ENCODE assay signal across 1 cellular context in the genomic region with DNA sequence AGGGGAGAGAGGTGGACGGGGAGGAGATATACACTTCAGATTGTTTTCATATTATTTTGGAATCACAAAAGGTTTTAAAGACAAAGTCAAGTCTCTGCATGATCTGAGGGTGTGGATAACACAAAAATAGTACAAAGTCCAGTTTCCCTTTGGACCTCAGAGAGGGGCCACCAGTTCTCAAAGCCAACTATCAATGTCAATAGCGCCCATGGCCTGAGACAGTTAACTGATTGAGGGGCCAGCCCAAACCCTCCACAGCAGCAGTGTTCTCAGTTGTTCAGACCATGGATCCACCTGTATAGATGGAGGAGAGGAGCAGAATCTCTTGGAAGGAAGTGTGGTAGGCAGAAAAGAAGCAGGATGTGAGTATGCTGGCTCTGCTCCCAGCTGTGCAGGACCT.
A peak's percentile ranks its signal among the peaks of the same experiment; 100 is the strongest.
TF ChIP-seq lines count a peak whose summit lies in the region.

No MANE protein-coding gene starts in this region.

TF ChIP-seq in HepG2, 621 proteins besides CTCF, POLR2A, EP300 and RAD21:
- no peak for TF ChIP-seq ZNF557 (CRISPR knock-in tag; IDR thresholded peaks at IDR 0.05)
- TF ChIP-seq, protein P1, sequence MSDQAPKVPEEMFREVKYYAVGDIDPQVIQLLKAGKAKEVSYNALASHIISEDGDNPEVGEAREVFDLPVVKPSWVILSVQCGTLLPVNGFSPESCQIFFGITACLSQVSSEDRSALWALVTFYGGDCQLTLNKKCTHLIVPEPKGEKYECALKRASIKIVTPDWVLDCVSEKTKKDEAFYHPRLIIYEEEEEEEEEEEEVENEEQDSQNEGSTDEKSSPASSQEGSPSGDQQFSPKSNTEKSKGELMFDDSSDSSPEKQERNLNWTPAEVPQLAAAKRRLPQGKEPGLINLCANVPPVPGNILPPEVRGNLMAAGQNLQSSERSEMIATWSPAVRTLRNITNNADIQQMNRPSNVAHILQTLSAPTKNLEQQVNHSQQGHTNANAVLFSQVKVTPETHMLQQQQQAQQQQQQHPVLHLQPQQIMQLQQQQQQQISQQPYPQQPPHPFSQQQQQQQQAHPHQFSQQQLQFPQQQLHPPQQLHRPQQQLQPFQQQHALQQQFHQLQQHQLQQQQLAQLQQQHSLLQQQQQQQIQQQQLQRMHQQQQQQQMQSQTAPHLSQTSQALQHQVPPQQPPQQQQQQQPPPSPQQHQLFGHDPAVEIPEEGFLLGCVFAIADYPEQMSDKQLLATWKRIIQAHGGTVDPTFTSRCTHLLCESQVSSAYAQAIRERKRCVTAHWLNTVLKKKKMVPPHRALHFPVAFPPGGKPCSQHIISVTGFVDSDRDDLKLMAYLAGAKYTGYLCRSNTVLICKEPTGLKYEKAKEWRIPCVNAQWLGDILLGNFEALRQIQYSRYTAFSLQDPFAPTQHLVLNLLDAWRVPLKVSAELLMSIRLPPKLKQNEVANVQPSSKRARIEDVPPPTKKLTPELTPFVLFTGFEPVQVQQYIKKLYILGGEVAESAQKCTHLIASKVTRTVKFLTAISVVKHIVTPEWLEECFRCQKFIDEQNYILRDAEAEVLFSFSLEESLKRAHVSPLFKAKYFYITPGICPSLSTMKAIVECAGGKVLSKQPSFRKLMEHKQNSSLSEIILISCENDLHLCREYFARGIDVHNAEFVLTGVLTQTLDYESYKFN (CRISPR knock-in tag; conservative IDR thresholded peaks at IDR 0.05), result peak; percentile 68
- peak; percentile 78 for TF ChIP-seq ZNF644 (CRISPR knock-in tag; IDR thresholded peaks at IDR 0.05; ENCODE audit: low read depth)
- TF ChIP-seq ZMYM4 (CRISPR knock-in tag; IDR thresholded peaks at IDR 0.05), result peak; percentile 63
- peak; percentile 61 for TF ChIP-seq FOXA3 (CRISPR knock-in tag; IDR thresholded peaks at IDR 0.05)
- no peak for TF ChIP-seq ZNF367 (CRISPR knock-in tag; IDR thresholded peaks at IDR 0.05; ENCODE audit: borderline replicate concordance)
- TF ChIP-seq, protein P2, sequence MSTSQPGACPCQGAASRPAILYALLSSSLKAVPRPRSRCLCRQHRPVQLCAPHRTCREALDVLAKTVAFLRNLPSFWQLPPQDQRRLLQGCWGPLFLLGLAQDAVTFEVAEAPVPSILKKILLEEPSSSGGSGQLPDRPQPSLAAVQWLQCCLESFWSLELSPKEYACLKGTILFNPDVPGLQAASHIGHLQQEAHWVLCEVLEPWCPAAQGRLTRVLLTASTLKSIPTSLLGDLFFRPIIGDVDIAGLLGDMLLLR (CRISPR knock-in tag; IDR thresholded peaks at IDR 0.05), result no peak
- TF ChIP-seq STAG1 (CRISPR knock-in tag; IDR thresholded peaks at IDR 0.05), result no peak
- no peak for TF ChIP-seq MZF1 (CRISPR knock-in tag; IDR thresholded peaks at IDR 0.05; ENCODE audit: borderline replicate concordance)
- TF ChIP-seq SALL1 (CRISPR knock-in tag; IDR thresholded peaks at IDR 0.05), result peak; percentile 58; the same call in 1 of the 2 replicates
- 0 out of 2 replicates have a peak, but pooled peaks have one; percentile 39 for TF ChIP-seq KDM6A (CRISPR knock-in tag; IDR thresholded peaks at IDR 0.05; ENCODE audit: low read depth)
- TF ChIP-seq, protein P3, sequence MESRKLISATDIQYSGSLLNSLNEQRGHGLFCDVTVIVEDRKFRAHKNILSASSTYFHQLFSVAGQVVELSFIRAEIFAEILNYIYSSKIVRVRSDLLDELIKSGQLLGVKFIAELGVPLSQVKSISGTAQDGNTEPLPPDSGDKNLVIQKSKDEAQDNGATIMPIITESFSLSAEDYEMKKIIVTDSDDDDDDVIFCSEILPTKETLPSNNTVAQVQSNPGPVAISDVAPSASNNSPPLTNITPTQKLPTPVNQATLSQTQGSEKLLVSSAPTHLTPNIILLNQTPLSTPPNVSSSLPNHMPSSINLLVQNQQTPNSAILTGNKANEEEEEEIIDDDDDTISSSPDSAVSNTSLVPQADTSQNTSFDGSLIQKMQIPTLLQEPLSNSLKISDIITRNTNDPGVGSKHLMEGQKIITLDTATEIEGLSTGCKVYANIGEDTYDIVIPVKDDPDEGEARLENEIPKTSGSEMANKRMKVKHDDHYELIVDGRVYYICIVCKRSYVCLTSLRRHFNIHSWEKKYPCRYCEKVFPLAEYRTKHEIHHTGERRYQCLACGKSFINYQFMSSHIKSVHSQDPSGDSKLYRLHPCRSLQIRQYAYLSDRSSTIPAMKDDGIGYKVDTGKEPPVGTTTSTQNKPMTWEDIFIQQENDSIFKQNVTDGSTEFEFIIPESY (CRISPR knock-in tag; IDR thresholded peaks at IDR 0.05), result peak; percentile 63
- peak; percentile 76; the same call in 1 of the 2 replicates for TF ChIP-seq ZNF652 (CRISPR knock-in tag; IDR thresholded peaks at IDR 0.05; ENCODE audit: borderline replicate concordance, low read depth)
- TF ChIP-seq GATAD2A (CRISPR knock-in tag; IDR thresholded peaks at IDR 0.05), result peak; percentile 55; the same call in 1 of the 2 replicates
- TF ChIP-seq, protein P4, sequence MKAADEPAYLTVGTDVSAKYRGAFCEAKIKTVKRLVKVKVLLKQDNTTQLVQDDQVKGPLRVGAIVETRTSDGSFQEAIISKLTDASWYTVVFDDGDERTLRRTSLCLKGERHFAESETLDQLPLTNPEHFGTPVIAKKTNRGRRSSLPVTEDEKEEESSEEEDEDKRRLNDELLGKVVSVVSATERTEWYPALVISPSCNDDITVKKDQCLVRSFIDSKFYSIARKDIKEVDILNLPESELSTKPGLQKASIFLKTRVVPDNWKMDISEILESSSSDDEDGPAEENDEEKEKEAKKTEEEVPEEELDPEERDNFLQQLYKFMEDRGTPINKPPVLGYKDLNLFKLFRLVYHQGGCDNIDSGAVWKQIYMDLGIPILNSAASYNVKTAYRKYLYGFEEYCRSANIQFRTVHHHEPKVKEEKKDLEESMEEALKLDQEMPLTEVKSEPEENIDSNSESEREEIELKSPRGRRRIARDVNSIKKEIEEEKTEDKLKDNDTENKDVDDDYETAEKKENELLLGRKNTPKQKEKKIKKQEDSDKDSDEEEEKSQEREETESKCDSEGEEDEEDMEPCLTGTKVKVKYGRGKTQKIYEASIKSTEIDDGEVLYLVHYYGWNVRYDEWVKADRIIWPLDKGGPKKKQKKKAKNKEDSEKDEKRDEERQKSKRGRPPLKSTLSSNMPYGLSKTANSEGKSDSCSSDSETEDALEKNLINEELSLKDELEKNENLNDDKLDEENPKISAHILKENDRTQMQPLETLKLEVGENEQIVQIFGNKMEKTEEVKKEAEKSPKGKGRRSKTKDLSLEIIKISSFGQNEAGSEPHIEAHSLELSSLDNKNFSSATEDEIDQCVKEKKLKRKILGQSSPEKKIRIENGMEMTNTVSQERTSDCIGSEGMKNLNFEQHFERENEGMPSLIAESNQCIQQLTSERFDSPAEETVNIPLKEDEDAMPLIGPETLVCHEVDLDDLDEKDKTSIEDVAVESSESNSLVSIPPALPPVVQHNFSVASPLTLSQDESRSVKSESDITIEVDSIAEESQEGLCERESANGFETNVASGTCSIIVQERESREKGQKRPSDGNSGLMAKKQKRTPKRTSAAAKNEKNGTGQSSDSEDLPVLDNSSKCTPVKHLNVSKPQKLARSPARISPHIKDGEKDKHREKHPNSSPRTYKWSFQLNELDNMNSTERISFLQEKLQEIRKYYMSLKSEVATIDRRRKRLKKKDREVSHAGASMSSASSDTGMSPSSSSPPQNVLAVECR (CRISPR knock-in tag; IDR thresholded peaks at IDR 0.05; ENCODE audit: borderline replicate concordance), result peak; percentile 30; the same call in 1 of the 2 replicates
- TF ChIP-seq EED (CRISPR knock-in tag; IDR thresholded peaks at IDR 0.05), result no peak
- TF ChIP-seq, protein P5, sequence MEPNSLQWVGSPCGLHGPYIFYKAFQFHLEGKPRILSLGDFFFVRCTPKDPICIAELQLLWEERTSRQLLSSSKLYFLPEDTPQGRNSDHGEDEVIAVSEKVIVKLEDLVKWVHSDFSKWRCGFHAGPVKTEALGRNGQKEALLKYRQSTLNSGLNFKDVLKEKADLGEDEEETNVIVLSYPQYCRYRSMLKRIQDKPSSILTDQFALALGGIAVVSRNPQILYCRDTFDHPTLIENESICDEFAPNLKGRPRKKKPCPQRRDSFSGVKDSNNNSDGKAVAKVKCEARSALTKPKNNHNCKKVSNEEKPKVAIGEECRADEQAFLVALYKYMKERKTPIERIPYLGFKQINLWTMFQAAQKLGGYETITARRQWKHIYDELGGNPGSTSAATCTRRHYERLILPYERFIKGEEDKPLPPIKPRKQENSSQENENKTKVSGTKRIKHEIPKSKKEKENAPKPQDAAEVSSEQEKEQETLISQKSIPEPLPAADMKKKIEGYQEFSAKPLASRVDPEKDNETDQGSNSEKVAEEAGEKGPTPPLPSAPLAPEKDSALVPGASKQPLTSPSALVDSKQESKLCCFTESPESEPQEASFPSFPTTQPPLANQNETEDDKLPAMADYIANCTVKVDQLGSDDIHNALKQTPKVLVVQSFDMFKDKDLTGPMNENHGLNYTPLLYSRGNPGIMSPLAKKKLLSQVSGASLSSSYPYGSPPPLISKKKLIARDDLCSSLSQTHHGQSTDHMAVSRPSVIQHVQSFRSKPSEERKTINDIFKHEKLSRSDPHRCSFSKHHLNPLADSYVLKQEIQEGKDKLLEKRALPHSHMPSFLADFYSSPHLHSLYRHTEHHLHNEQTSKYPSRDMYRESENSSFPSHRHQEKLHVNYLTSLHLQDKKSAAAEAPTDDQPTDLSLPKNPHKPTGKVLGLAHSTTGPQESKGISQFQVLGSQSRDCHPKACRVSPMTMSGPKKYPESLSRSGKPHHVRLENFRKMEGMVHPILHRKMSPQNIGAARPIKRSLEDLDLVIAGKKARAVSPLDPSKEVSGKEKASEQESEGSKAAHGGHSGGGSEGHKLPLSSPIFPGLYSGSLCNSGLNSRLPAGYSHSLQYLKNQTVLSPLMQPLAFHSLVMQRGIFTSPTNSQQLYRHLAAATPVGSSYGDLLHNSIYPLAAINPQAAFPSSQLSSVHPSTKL (CRISPR knock-in tag; IDR thresholded peaks at IDR 0.05), result peak; percentile 57
- TF ChIP-seq SOX13 (IDR thresholded peaks at IDR 0.05), result no peak
- TF ChIP-seq SOX13 (CRISPR knock-in tag; conservative IDR thresholded peaks at IDR 0.05 in 1 of 2, IDR thresholded peaks at IDR 0.05 in 1 of 2), result peak in 1 of 2 experiments; percentile 63; a peak in 2 of 4 replicates
- TF ChIP-seq FOXA1 (IDR thresholded peaks at IDR 0.05), result no peak
- peak; percentile 50 for TF ChIP-seq FOXA1 (CRISPR knock-in tag; IDR thresholded peaks at IDR 0.05)
- TF ChIP-seq ZNF713 (CRISPR knock-in tag; IDR thresholded peaks at IDR 0.05), result no peak
- peak; percentile 56 for TF ChIP-seq SKI (IDR thresholded peaks at IDR 0.05; ENCODE audit: partially characterized antibody)
- TF ChIP-seq ZNF331 (CRISPR knock-in tag; IDR thresholded peaks at IDR 0.05), result peak; percentile 31; the same call in 1 of the 2 replicates
- TF ChIP-seq, protein P6, sequence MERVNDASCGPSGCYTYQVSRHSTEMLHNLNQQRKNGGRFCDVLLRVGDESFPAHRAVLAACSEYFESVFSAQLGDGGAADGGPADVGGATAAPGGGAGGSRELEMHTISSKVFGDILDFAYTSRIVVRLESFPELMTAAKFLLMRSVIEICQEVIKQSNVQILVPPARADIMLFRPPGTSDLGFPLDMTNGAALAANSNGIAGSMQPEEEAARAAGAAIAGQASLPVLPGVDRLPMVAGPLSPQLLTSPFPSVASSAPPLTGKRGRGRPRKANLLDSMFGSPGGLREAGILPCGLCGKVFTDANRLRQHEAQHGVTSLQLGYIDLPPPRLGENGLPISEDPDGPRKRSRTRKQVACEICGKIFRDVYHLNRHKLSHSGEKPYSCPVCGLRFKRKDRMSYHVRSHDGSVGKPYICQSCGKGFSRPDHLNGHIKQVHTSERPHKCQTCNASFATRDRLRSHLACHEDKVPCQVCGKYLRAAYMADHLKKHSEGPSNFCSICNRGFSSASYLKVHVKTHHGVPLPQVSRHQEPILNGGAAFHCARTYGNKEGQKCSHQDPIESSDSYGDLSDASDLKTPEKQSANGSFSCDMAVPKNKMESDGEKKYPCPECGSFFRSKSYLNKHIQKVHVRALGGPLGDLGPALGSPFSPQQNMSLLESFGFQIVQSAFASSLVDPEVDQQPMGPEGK (CRISPR knock-in tag; IDR thresholded peaks at IDR 0.05), result peak; percentile 42; the same call in 1 of the 2 replicates
- no peak for TF ChIP-seq SUZ12 (IDR thresholded peaks at IDR 0.05; ENCODE audit: low read depth, low read length)
- no peak for TF ChIP-seq SOX6 (IDR thresholded peaks at IDR 0.05)
- TF ChIP-seq SOX6 (CRISPR knock-in tag; IDR thresholded peaks at IDR 0.05), result peak; percentile 52; the same call in 1 of the 2 replicates
- peak; percentile 61; the same call in 1 of the 2 replicates for TF ChIP-seq HNF4G (IDR thresholded peaks at IDR 0.05; ENCODE audit: borderline replicate concordance, low read depth, low read length)
- TF ChIP-seq HNF4G (CRISPR knock-in tag; IDR thresholded peaks at IDR 0.05; ENCODE audit: borderline replicate concordance, low read depth), result peak; percentile 68; the same call in 1 of the 2 replicates
- no peak for TF ChIP-seq TP53 (CRISPR knock-in tag; conservative IDR thresholded peaks at IDR 0.05)
- 0 out of 2 replicates have a peak, but pooled peaks have one; percentile 19 for TF ChIP-seq CCDC6 (CRISPR knock-in tag; IDR thresholded peaks at IDR 0.05)
- TF ChIP-seq HNF4A (CRISPR knock-in tag; IDR thresholded peaks at IDR 0.05), result peak; percentile 85
- TF ChIP-seq RXRB (CRISPR knock-in tag; IDR thresholded peaks at IDR 0.05; ENCODE audit: borderline replicate concordance), result 0 out of 2 replicates have a peak, but pooled peaks have one; percentile 12
- TF ChIP-seq RARA (CRISPR knock-in tag; IDR thresholded peaks at IDR 0.05), result peak; percentile 40; the same call in 1 of the 2 replicates
